ENCODE assay signal across 8 cellular contexts in genomic region chr1:205543351-205544305, GRCh38. TPM values are rescaled to one million over a fixed set of nuclear protein-coding genes. Genes with fewer than 3 reads are reported as not detected.
A peak's percentile ranks its signal among the peaks of the same experiment; 100 is the strongest.
DNase-seq lines count a peak whose midpoint lies in the region; ATAC-seq and TF ChIP-seq lines count a peak whose summit lies in the region.

No MANE protein-coding gene starts in this region.

- peaks cover 9% of the 10 kb centered on the region for H3K4me1 Mint-ChIP-seq in activated CD8-positive, alpha-beta memory T cell treated with anti-CD3 and anti-CD28 coated beads, Interleukin-2, amount 10 ng/mL, durations not matched to agents 7 days and 5 days
- H3K4me1 Mint-ChIP-seq in nephron progenitor cell: peaks cover 22% of the 10 kb centered on the region

- no peaks in the 10 kb centered on the region for H3K9me3 Mint-ChIP-seq in activated CD8-positive, alpha-beta memory T cell treated with anti-CD3 and anti-CD28 coated beads, Interleukin-2, amount 10 ng/mL, durations not matched to agents 7 days and 5 days (ENCODE audit: low read depth)
- H3K9me3 Mint-ChIP-seq in nephron progenitor cell: peaks cover 21% of the 10 kb centered on the region

- H3K4me3 Mint-ChIP-seq in activated CD8-positive, alpha-beta memory T cell treated with anti-CD3 and anti-CD28 coated beads, Interleukin-2, amount 10 ng/mL, durations not matched to agents 7 days and 5 days: no peak overlapping the region
- H3K4me3 Mint-ChIP-seq in nephron progenitor cell: peak overlapping the region; percentile 78

- peaks cover 48% of the 10 kb centered on the region for H3K27me3 ChIP-seq in foreskin keratinocyte

- no peaks in the 10 kb centered on the region for H3K36me3 Mint-ChIP-seq in activated CD8-positive, alpha-beta memory T cell treated with anti-CD3 and anti-CD28 coated beads, Interleukin-2, amount 10 ng/mL, durations not matched to agents 7 days and 5 days
- H3K36me3 Mint-ChIP-seq in nephron progenitor cell (ENCODE audit: low read depth): peaks cover 5% of the 10 kb centered on the region

- peaks cover 63% of the 10 kb centered on the region for H3K27me3 Mint-ChIP-seq in activated CD8-positive, alpha-beta memory T cell treated with anti-CD3 and anti-CD28 coated beads, Interleukin-2, amount 10 ng/mL, durations not matched to agents 7 days and 5 days
- H3K27me3 Mint-ChIP-seq in nephron progenitor cell (ENCODE audit: low read depth, poor library complexity): peaks cover 57% of the 10 kb centered on the region

- TF ChIP-seq CTCF in foreskin keratinocyte (conservative IDR thresholded peaks at IDR 0.05) (peak; percentile 9), nephron progenitor cell (IDR thresholded peaks at IDR 0.05) (no peak)

- H3K27ac ChIP-seq in foreskin keratinocyte: no peak overlapping the region

- peak; percentile 51 for ATAC-seq in activated CD8-positive, alpha-beta memory T cell treated with anti-CD3 and anti-CD28 coated beads, Interleukin-2, amount 10 ng/mL, durations not matched to agents 7 days and 5 days
- peak; percentile 77 for ATAC-seq in foreskin keratinocyte
- no peak for ATAC-seq in HG02763 (IDR thresholded peaks at IDR 0.05; ENCODE audit: unreplicated experiment)
- no peak for ATAC-seq in GM18517 (IDR thresholded peaks at IDR 0.05; ENCODE audit: unreplicated experiment)

- H3K4me1 ChIP-seq in foreskin keratinocyte: no peaks in the 10 kb centered on the region

- DNase-seq in DMS79 (lab: John Stamatoyannopoulos, UW): peak; percentile 75
- peak; percentile 88 for DNase-seq in NCI-H1048 (lab: John Stamatoyannopoulos, UW)
- peak; percentile 50 for DNase-seq in activated CD8-positive, alpha-beta memory T cell treated with anti-CD3 and anti-CD28 coated beads, Interleukin-2, amount 10 ng/mL, durations not matched to agents 7 days and 5 days
- peak; percentile 56 to 79 for DNase-seq in foreskin keratinocyte
- peak; percentile 66 for DNase-seq in nephron progenitor cell
- no peak for DNase-seq in KG1 (lab: John Stamatoyannopoulos, UW)

- H3K27ac Mint-ChIP-seq in activated CD8-positive, alpha-beta memory T cell treated with anti-CD3 and anti-CD28 coated beads, Interleukin-2, amount 10 ng/mL, durations not matched to agents 7 days and 5 days: no peak overlapping the region
- peak overlapping the region; percentile 57 for H3K27ac Mint-ChIP-seq in nephron progenitor cell

- CTCF ChIA-PET in activated CD8-positive, alpha-beta memory T cell treated with anti-CD3 and anti-CD28 coated beads, Interleukin-2, amount 10 ng/mL, durations not matched to agents 7 days and 5 days (lab: Charles Lee): interaction anchor here (0.6 to 1.7 kb wide), 8 partner anchors 12 to 189 kb away, joined by 3 to 5 read pairs (median 4); no protein-coding TSS in a partner anchor

RNA-seq across cellular contexts. Expression of gene CDK18, which starts 39.2 kb away (rescaled TPM):
- total RNA-seq in activated CD8-positive, alpha-beta memory T cell treated with anti-CD3 and anti-CD28 coated beads, Interleukin-2, amount 10 ng/mL, durations not matched to agents 7 days and 5 days: 1 to 10 TPM; 4.0 to 5.2 TPM
- 13.5 and 14.2 TPM in 2 replicates for total RNA-seq in foreskin keratinocyte
- 13.4 and 13.7 TPM in 2 replicates for polyA plus RNA-seq in foreskin keratinocyte

Comparison
In these comparisons a context has a peak if more than half of its experiments do, and no peak if none do; other contexts are left out.
1. ATAC-seq: peak in activated CD8-positive, alpha-beta memory T cell treated with anti-CD3 and anti-CD28 coated beads, Interleukin-2, amount 10 ng/mL, durations not matched to agents 7 days and 5 days (single experiment) and foreskin keratinocyte (single experiment); none in HG02763 (single experiment) and GM18517 (single experiment).